Comparison of ENCODE assay signal across 28 cellular contexts in the genomic region with DNA sequence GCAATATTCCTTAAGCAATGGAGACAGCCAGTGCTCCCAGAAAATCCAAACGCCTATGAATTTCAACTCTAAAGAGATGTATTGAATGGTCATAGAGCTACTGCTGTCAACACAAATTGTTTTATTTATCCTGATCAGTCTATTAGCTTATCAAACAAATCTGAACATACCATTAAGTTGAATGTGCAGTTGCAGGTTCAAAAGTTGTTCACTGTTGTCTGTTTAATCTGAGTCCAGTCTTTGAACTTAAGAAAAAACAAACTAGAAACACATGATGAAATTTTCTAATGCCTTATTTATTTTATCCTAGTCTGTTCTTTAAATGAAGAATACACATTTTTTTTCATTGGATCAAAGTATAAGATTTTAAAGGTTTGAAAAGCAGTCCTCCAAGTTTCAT.
"Had no signal": no experiment of that assay in that cellular context is flagged by ENCODE, and none has a peak within 500 bp of the region (broad histone marks: within the 10 kb centered on the region; RNA-seq: fewer than 3 reads in every experiment).

No MANE protein-coding gene starts in this region.

- FAIRE-seq: colon, endometrium, frontal cortex had no signal

- H3K27me3 Mint-ChIP-seq: effector memory CD8-positive, alpha-beta T cell had no signal

- DNase-seq: colonic mucosa; cortex of kidney; dermis blood vessel endothelial cell; dorsolateral prefrontal cortex; effector CD4-positive, alpha-beta T cell; effector CD8-positive, alpha-beta T cell; effector memory CD4-positive, alpha-beta T cell; effector memory CD8-positive, alpha-beta T cell; endodermal cell; erythroblast; esophagus squamous epithelium; foreskin fibroblast; foreskin keratinocyte; foreskin melanocyte; gastrocnemius medialis; glutamatergic neuron; head of caudate nucleus; heart left ventricle; heart right ventricle had no signal

- H3K4me3 ChIP-seq: colonic mucosa, coronary artery, dorsolateral prefrontal cortex, esophagus muscularis mucosa, esophagus squamous epithelium, gastrocnemius medialis, gastroesophageal sphincter, heart left ventricle, heart right ventricle had no signal

- H3K4me1 Mint-ChIP-seq: endodermal cell had no signal

- H3K4me3 Mint-ChIP-seq: dendritic cell treated with granulocyte-macrophage colony-stimulating factor and Interleukin-4, amounts not matched to agents 40 ng/mL and 50 ng/mL, for 4 days; effector memory CD8-positive, alpha-beta T cell; endodermal cell had no signal

- H3K27ac ChIP-seq: colonic mucosa, coronary artery, dorsolateral prefrontal cortex, epithelial cell of prostate, esophagus muscularis mucosa, esophagus squamous epithelium, foreskin keratinocyte, gastrocnemius medialis, gastroesophageal sphincter, heart left ventricle, heart right ventricle had no signal

- H3K27me3 ChIP-seq: colonic mucosa, dorsolateral prefrontal cortex, esophagus muscularis mucosa, esophagus squamous epithelium, foreskin keratinocyte, gastrocnemius medialis, gastroesophageal sphincter, heart left ventricle, heart right ventricle had no signal

- H3K9me3 Mint-ChIP-seq: dendritic cell treated with granulocyte-macrophage colony-stimulating factor and Interleukin-4, amounts not matched to agents 40 ng/mL and 50 ng/mL, for 4 days; effector memory CD8-positive, alpha-beta T cell; endodermal cell had no signal

- H3K4me1 ChIP-seq: colonic mucosa, esophagus muscularis mucosa, foreskin keratinocyte, gastrocnemius medialis, gastroesophageal sphincter, heart right ventricle had no signal

- ATAC-seq: effector memory CD8-positive, alpha-beta T cell; esophagus mucosa; foreskin keratinocyte; gastrocnemius medialis; gastroesophageal sphincter; heart left ventricle; heart right ventricle had no signal

- H3K36me3 ChIP-seq: colonic mucosa had no signal

- H3K27ac Mint-ChIP-seq: dendritic cell treated with granulocyte-macrophage colony-stimulating factor and Interleukin-4, amounts not matched to agents 40 ng/mL and 50 ng/mL, for 4 days; effector memory CD8-positive, alpha-beta T cell; endodermal cell had no signal

- H3K9me3 ChIP-seq: colonic mucosa, esophagus muscularis mucosa, esophagus squamous epithelium, gastrocnemius medialis, gastroesophageal sphincter, heart left ventricle, heart right ventricle had no signal
